In the genomic region with DNA sequence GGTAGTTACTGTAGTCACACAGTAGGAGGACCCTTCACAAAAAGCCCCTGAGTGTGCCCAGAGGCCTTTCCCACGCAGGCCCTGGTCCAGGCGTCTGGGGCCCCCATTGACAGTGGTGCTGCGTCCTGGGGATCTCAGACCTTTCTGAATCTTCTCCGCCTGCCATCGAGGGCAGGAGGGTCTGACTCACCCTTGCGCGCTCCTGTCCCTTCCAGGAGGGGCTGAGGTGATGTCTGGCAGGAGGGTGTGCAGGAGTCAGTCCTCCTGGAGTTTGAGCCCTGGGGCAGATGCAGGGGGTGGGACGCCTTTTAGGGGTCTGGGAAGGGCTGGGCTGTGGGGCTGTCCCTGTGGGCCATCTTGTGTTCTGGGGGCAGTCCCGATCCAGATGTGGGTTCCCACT, we compare ENCODE assay signal across 24 cellular contexts.
DNase-seq lines count a peak whose midpoint lies in the region; ATAC-seq and TF ChIP-seq lines count a peak whose summit lies in the region.
"Had no signal": no experiment of that assay in that cellular context is flagged by ENCODE, and none has a peak within 500 bp of the region (broad histone marks: within the 10 kb centered on the region; RNA-seq: fewer than 3 reads in every experiment).

No MANE protein-coding gene starts in this region.

- no peak overlapping the region for H3K4me3 ChIP-seq in right cardiac atrium (ENCODE audit: low read length)
- H3K4me3 ChIP-seq in right atrium auricular region, result no peak overlapping the region
- no peak overlapping the region for H3K4me3 ChIP-seq in lower lobe of right lung
- H3K4me3 ChIP-seq in spleen, result no peak overlapping the region
- H3K4me3 ChIP-seq: GM12878, MG63, SK-N-MC had no signal

- peak; percentile 2 to 4 (median 2) for DNase-seq in right cardiac atrium
- no peak for DNase-seq in right atrium auricular region (ENCODE audit: low spot score)
- DNase-seq in lower lobe of right lung, result peak; percentile 15
- peak; percentile 63 for DNase-seq in spleen
- no peak for DNase-seq in HK-2 (ENCODE audit: unreplicated experiment)
- DNase-seq: CD8-positive, alpha-beta T cell; DMS 273 treated with DMSO at 0.1 percent for 48 hours; DMS79; EL; GDM1; HCEC 1CT; IMR-90; KG1; MG63; NCI-H2029; NCI-H446 treated with DMSO at 0.1 percent for 48 hours; NCI-H526 treated with DMSO at 0.1 percent for 48 hours; RPMI8226; SIG-M5 had no signal

- H3K9me3 ChIP-seq in right cardiac atrium (ENCODE audit: control insufficient read depth, low read length) (no peaks in the 10 kb centered on the region), right atrium auricular region (peaks cover 0 to 14% of the 10 kb centered on the region in 2 donors), lower lobe of right lung (no peaks in the 10 kb centered on the region), spleen (peaks cover 0 to 9% (median 2%) of the 10 kb centered on the region in 8 donors)
- H3K9me3 ChIP-seq: MG63 had no signal

- no peaks in the 10 kb centered on the region for H3K4me1 ChIP-seq in right cardiac atrium (ENCODE audit: control insufficient read depth, insufficient read depth, low read length)
- H3K4me1 ChIP-seq in right atrium auricular region, result no peaks in the 10 kb centered on the region
- no peaks in the 10 kb centered on the region for H3K4me1 ChIP-seq in lower lobe of right lung
- no peaks in the 10 kb centered on the region for H3K4me1 ChIP-seq in spleen

- intact Hi-C loops in right cardiac atrium (cut with DNase I) (no loop called here), lower lobe of right lung (cut with DNase I) (no loop called here), spleen (cut with DNase I; ENCODE audit: low total_unique reads) (no loop called here)

- H3K27ac ChIP-seq in right cardiac atrium (ENCODE audit: low read length), result no peak overlapping the region
- no peak overlapping the region for H3K27ac ChIP-seq in right atrium auricular region
- no peak overlapping the region for H3K27ac ChIP-seq in lower lobe of right lung
- no peak overlapping the region for H3K27ac ChIP-seq in spleen
- H3K27ac ChIP-seq: C4-2B, SK-N-MC had no signal

- H3K36me3 ChIP-seq in right atrium auricular region (no peaks in the 10 kb centered on the region), lower lobe of right lung (no peaks in the 10 kb centered on the region), spleen (no peaks in the 10 kb centered on the region)
- H3K36me3 ChIP-seq: MG63 had no signal

- no peak for TF ChIP-seq CTCF in right atrium auricular region (IDR thresholded peaks at IDR 0.05)
- no peak for TF ChIP-seq CTCF in lower lobe of right lung (IDR thresholded peaks at IDR 0.05)
- TF ChIP-seq CTCF in spleen (IDR thresholded peaks at IDR 0.05 in 8 of 11, conservative IDR thresholded peaks at IDR 0.05 in 3 of 11), result no peak

- ATAC-seq in right cardiac atrium, result no peak
- no peak for ATAC-seq in lower lobe of right lung
- no peak for ATAC-seq in GM19324 (IDR thresholded peaks at IDR 0.05; ENCODE audit: low FRiP score, unreplicated experiment)
- ATAC-seq in GM21576 (IDR thresholded peaks at IDR 0.05; ENCODE audit: unreplicated experiment), result no peak
- ATAC-seq: CD8-positive, alpha-beta T cell; GM12878 had no signal

- H3K27me3 ChIP-seq in right cardiac atrium (ENCODE audit: control insufficient read depth, insufficient read depth) (no peaks in the 10 kb centered on the region), right atrium auricular region (no peaks in the 10 kb centered on the region), lower lobe of right lung (ENCODE audit: low read depth) (no peaks in the 10 kb centered on the region), spleen (replicated peaks in 1 of 7) (peaks cover 0 to 9% (median 0%) of the 10 kb centered on the region in 7 donors)
- H3K27me3 ChIP-seq: MG63 had no signal

- no peak for TF ChIP-seq POLR2A in spleen (IDR thresholded peaks at IDR 0.05)

- 85% methylated on average over 9 of the region's 9 CpGs for WGBS in right cardiac atrium
- WGBS in spleen, 5 donors, result 40 to 84% (median 80%) methylated on average over 1 to 9 of the region's 9 CpGs

Comparison
In these comparisons a context has a peak if more than half of its experiments do, and no peak if none do; other contexts are left out.
1. DNase-seq: peak in right cardiac atrium (3 of 3), lower lobe of right lung (single experiment) and spleen (single experiment); none in right atrium auricular region (single experiment) and HK-2 (single experiment).